In the genomic region with DNA sequence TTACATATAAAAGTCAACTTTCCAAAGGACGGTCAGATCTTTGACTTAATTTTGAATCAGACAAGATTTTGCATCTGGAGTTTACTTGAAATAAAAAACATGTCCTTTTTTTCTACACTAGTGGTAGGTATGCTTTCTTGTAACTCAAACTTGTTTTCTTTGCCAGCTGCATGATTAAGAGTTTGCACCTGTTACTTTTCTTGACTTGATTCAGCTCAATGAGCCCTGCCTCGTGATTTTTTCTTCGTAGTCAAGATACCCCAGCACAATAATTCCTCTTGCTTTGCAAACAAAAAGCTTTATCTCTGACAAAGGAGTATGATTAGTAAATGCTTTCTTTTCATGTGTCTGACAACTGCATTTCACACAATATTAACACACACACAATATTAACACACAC, we compare ENCODE assay signal across 16 cellular contexts.
DNase-seq lines count a peak whose midpoint lies in the region; ATAC-seq and TF ChIP-seq lines count a peak whose summit lies in the region.
"Had no signal": no experiment of that assay in that cellular context is flagged by ENCODE, and none has a peak within 500 bp of the region (broad histone marks: within the 10 kb centered on the region; RNA-seq: fewer than 3 reads in every experiment).

No MANE protein-coding gene starts in this region.

- peak overlapping the region; percentile 88 for H3K27ac Mint-ChIP-seq in activated T-cell treated with anti-CD3 and anti-CD28 coated beads, Interleukin-2, amount 50 U/mL, for 72 hours
- peak overlapping the region; percentile 77 for H3K27ac Mint-ChIP-seq in activated T-helper 1 cell treated with anti-CD3 and anti-CD28 coated beads, Interleukin-12 subunit alpha, Interleukin-12 subunit beta, Interleukin-2, Interleukin-4 antibody, amounts not matched to agents 30 ng/mL and 10 ng/mL and 1 ng/mL, durations not matched to agents 14 hours and 24 hours and 36 hours
- H3K27ac Mint-ChIP-seq in naive B cell = peak overlapping the region; percentile 83 to 95 (median 90)
- H3K27ac Mint-ChIP-seq: CD8-positive, alpha-beta memory T cell; HFFc6 had no signal

- no peak overlapping the region for H3K4me3 ChIP-seq in gastrocnemius medialis

- no peak overlapping the region for H3K27ac ChIP-seq in gastrocnemius medialis

- TF ChIP-seq CTCF in gastrocnemius medialis (IDR thresholded peaks at IDR 0.05 in 4 of 5, conservative IDR thresholded peaks at IDR 0.05 in 1 of 5) = no peak

- no peaks in the 10 kb centered on the region for H3K9me3 Mint-ChIP-seq in activated T-cell treated with anti-CD3 and anti-CD28 coated beads, Interleukin-2, amount 50 U/mL, for 72 hours
- no peaks in the 10 kb centered on the region for H3K9me3 Mint-ChIP-seq in activated T-helper 1 cell treated with anti-CD3 and anti-CD28 coated beads, Interleukin-12 subunit alpha, Interleukin-12 subunit beta, Interleukin-2, Interleukin-4 antibody, amounts not matched to agents 30 ng/mL and 10 ng/mL and 1 ng/mL, durations not matched to agents 14 hours and 24 hours and 36 hours
- H3K9me3 Mint-ChIP-seq in naive B cell = peaks cover 0 to 2% (median 0%) of the 10 kb centered on the region in 7 donors
- H3K9me3 Mint-ChIP-seq: CD8-positive, alpha-beta memory T cell; HFFc6 had no signal

- TF ChIP-seq POLR2A in gastrocnemius medialis (IDR thresholded peaks at IDR 0.05) = no peak

- no peak for DNase-seq in activated T-cell treated with anti-CD3 and anti-CD28 coated beads, Interleukin-2, amount 50 U/mL, for 72 hours
- no peak for DNase-seq in activated T-cell treated with anti-CD3 and anti-CD28 coated beads for 4 hours
- DNase-seq in NAMALWA (ENCODE audit: low spot score) = peak; percentile 79
- DNase-seq in activated T-helper 1 cell treated with anti-CD3 and anti-CD28 coated beads, Interleukin-12 subunit alpha, Interleukin-12 subunit beta, Interleukin-2, Interleukin-4 antibody, amounts not matched to agents 30 ng/mL and 10 ng/mL and 1 ng/mL, durations not matched to agents 14 hours and 24 hours and 36 hours (ENCODE audit: low spot score) = no peak
- peak; percentile 42 for DNase-seq in naive B cell
- no peak for DNase-seq in NCI-H2081 treated with DMSO at 0.1 percent for 48 hours (lab: John Stamatoyannopoulos, UW)
- DNase-seq in gastrocnemius medialis = no peak
- DNase-seq: AML-193; CD8-positive, alpha-beta memory T cell; HFFc6; KG1; NCI-H1092; NCI-H1694; NCI-H446; SHP77 treated with DMSO at 0.1 percent for 48 hours had no signal

- intact Hi-C loops in activated T-helper 1 cell treated with anti-CD3 and anti-CD28 coated beads, Interleukin-12 subunit alpha, Interleukin-12 subunit beta, Interleukin-2, Interleukin-4 antibody, amounts not matched to agents 30 ng/mL and 10 ng/mL and 1 ng/mL, durations not matched to agents 14 hours and 24 hours and 36 hours (cut with micrococcal nuclease) = loop anchor here (2.0 to 10.0 kb wide), 4 partner anchors 41 to 1149 kb away; partner anchors contain the start of genes TIMM21 and TSHZ1
- intact Hi-C loops in gastrocnemius medialis (cut with DNase I; ENCODE audit: low total_unique reads) = no loop called here

- H3K4me1 Mint-ChIP-seq in activated T-cell treated with anti-CD3 and anti-CD28 coated beads, Interleukin-2, amount 50 U/mL, for 72 hours (ENCODE audit: low read depth) = peaks cover 61% of the 10 kb centered on the region
- H3K4me1 Mint-ChIP-seq in activated T-helper 1 cell treated with anti-CD3 and anti-CD28 coated beads, Interleukin-12 subunit alpha, Interleukin-12 subunit beta, Interleukin-2, Interleukin-4 antibody, amounts not matched to agents 30 ng/mL and 10 ng/mL and 1 ng/mL, durations not matched to agents 14 hours and 24 hours and 36 hours (ENCODE audit: low read depth) = peaks cover 50% of the 10 kb centered on the region
- H3K4me1 Mint-ChIP-seq in naive B cell = peaks cover 47 to 49% (median 49%) of the 10 kb centered on the region in 3 donors

- H3K36me3 ChIP-seq in gastrocnemius medialis = no peaks in the 10 kb centered on the region

- no peaks in the 10 kb centered on the region for H3K27me3 ChIP-seq in gastrocnemius medialis

- no peaks in the 10 kb centered on the region for H3K36me3 Mint-ChIP-seq in activated T-cell treated with anti-CD3 and anti-CD28 coated beads, Interleukin-2, amount 50 U/mL, for 72 hours (ENCODE audit: insufficient read depth in 2 of 2)
- peaks cover 7% of the 10 kb centered on the region for H3K36me3 Mint-ChIP-seq in activated T-helper 1 cell treated with anti-CD3 and anti-CD28 coated beads, Interleukin-12 subunit alpha, Interleukin-12 subunit beta, Interleukin-2, Interleukin-4 antibody, amounts not matched to agents 30 ng/mL and 10 ng/mL and 1 ng/mL, durations not matched to agents 14 hours and 24 hours and 36 hours (ENCODE audit: low read depth)
- no peaks in the 10 kb centered on the region for H3K36me3 Mint-ChIP-seq in naive B cell
- H3K36me3 Mint-ChIP-seq: CD8-positive, alpha-beta memory T cell had no signal

- no peaks in the 10 kb centered on the region for H3K27me3 Mint-ChIP-seq in activated T-cell treated with anti-CD3 and anti-CD28 coated beads, Interleukin-2, amount 50 U/mL, for 72 hours (ENCODE audit: low read depth)
- no peaks in the 10 kb centered on the region for H3K27me3 Mint-ChIP-seq in activated T-helper 1 cell treated with anti-CD3 and anti-CD28 coated beads, Interleukin-12 subunit alpha, Interleukin-12 subunit beta, Interleukin-2, Interleukin-4 antibody, amounts not matched to agents 30 ng/mL and 10 ng/mL and 1 ng/mL, durations not matched to agents 14 hours and 24 hours and 36 hours (ENCODE audit: insufficient read depth)
- H3K27me3 Mint-ChIP-seq in naive B cell = peaks cover 0 to 5% (median 0%) of the 10 kb centered on the region in 3 donors

- H3K9me3 ChIP-seq in gastrocnemius medialis = no peaks in the 10 kb centered on the region

- H3K4me3 Mint-ChIP-seq in activated T-cell treated with anti-CD3 and anti-CD28 coated beads, Interleukin-2, amount 50 U/mL, for 72 hours = peak overlapping the region; percentile 37 to 86
- peak overlapping the region; percentile 82 for H3K4me3 Mint-ChIP-seq in activated T-helper 1 cell treated with anti-CD3 and anti-CD28 coated beads, Interleukin-12 subunit alpha, Interleukin-12 subunit beta, Interleukin-2, Interleukin-4 antibody, amounts not matched to agents 30 ng/mL and 10 ng/mL and 1 ng/mL, durations not matched to agents 14 hours and 24 hours and 36 hours
- H3K4me3 Mint-ChIP-seq in naive B cell = peak overlapping the region in 6 of 8 donors; percentile 4 to 86 (median 65)

- H3K4me1 ChIP-seq in gastrocnemius medialis = no peaks in the 10 kb centered on the region

- in situ Hi-C loops in gastrocnemius medialis (cut with MboI; ENCODE audit: low sequenced_read_pairs in 4 of 4) = no loop called here

- ATAC-seq in activated T-cell treated with anti-CD3 and anti-CD28 coated beads, Interleukin-2, amount 50 U/mL, for 72 hours (replicated peaks in 1 of 2) = peak; percentile 25 to 36
- ATAC-seq in naive B cell (ENCODE audit: low read depth in 2 of 2) (peak; percentile 22 to 34), HG02571 (IDR thresholded peaks at IDR 0.05; ENCODE audit: unreplicated experiment) (no peak), gastrocnemius medialis (no peak)

Comparison
In these comparisons a context has a peak if more than half of its experiments do, and no peak if none do; other contexts are left out.
1. ATAC-seq: peak in activated T-cell treated with anti-CD3 and anti-CD28 coated beads, Interleukin-2, amount 50 U/mL, for 72 hours (2 of 2) and naive B cell (2 of 2); none in HG02571 (single experiment) and gastrocnemius medialis (0 of 2).
2. DNase-seq: peak in NAMALWA (single experiment) and naive B cell (single experiment); none in activated T-cell treated with anti-CD3 and anti-CD28 coated beads, Interleukin-2, amount 50 U/mL, for 72 hours (0 of 2), activated T-cell treated with anti-CD3 and anti-CD28 coated beads for 4 hours (single experiment), activated T-helper 1 cell treated with anti-CD3 and anti-CD28 coated beads, Interleukin-12 subunit alpha, Interleukin-12 subunit beta, Interleukin-2, Interleukin-4 antibody, amounts not matched to agents 30 ng/mL and 10 ng/mL and 1 ng/mL, durations not matched to agents 14 hours and 24 hours and 36 hours (single experiment), NCI-H2081 treated with DMSO at 0.1 percent for 48 hours (single experiment) and gastrocnemius medialis (0 of 2).
3. Peak in every context shown above with its lines, with median percentiles within 50 percentile points of each other: H3K27ac Mint-ChIP-seq and H3K4me3 Mint-ChIP-seq.